9 cellular contexts compared by ENCODE assay signal in genomic region chr11:78050964-78051831, GRCh38. TPM values are rescaled to one million over a fixed set of nuclear protein-coding genes. Genes with fewer than 3 reads are reported as not detected.
DNase-seq lines count a peak whose midpoint lies in the region; ATAC-seq and TF ChIP-seq lines count a peak whose summit lies in the region.
"Had no signal": no experiment of that assay in that cellular context is flagged by ENCODE, and none has a peak within 500 bp of the region (broad histone marks: within the 10 kb centered on the region; RNA-seq: fewer than 3 reads in every experiment).

No MANE protein-coding gene starts in this region.

- no peaks in the 10 kb centered on the region for H3K9me3 ChIP-seq in subcutaneous abdominal adipose tissue (ENCODE audit: control insufficient read depth in 5 of 5, low read length in 5 of 5)
- no peaks in the 10 kb centered on the region for H3K9me3 ChIP-seq in psoas muscle

- no peak overlapping the region for H3K4me3 Mint-ChIP-seq in T-helper 1 cell treated with Interleukin-12 subunit alpha and Interleukin-12 subunit beta and Interleukin-4 antibody, amounts not matched to agents 30 μg/mL and 1 μg/mL, for 36 hours

- H3K27me3 Mint-ChIP-seq in T-helper 1 cell treated with Interleukin-12 subunit alpha and Interleukin-12 subunit beta and Interleukin-4 antibody, amounts not matched to agents 30 μg/mL and 1 μg/mL, for 36 hours (ENCODE audit: low read depth): no peaks in the 10 kb centered on the region

- H3K27me3 ChIP-seq in subcutaneous abdominal adipose tissue (ENCODE audit: control insufficient read depth in 5 of 5, insufficient read depth in 4 of 5, low read length in 5 of 5) (no peaks in the 10 kb centered on the region), psoas muscle (ENCODE audit: insufficient read depth in 3 of 3, low read length in 2 of 3) (no peaks in the 10 kb centered on the region)

- H3K27ac Mint-ChIP-seq in activated naive CD4-positive, alpha-beta T cell treated with anti-CD3 and anti-CD28 coated beads, Interleukin-2, amount 50 U/mL, for 72 hours: peak overlapping the region; percentile 41 to 87
- H3K27ac Mint-ChIP-seq in T-helper 1 cell treated with Interleukin-12 subunit alpha and Interleukin-12 subunit beta and Interleukin-4 antibody, amounts not matched to agents 30 μg/mL and 1 μg/mL, for 36 hours: peak overlapping the region; percentile 63

- intact Hi-C loops in psoas muscle (cut with DNase I): no loop called here

- no peak for DNase-seq in activated naive CD4-positive, alpha-beta T cell treated with anti-CD3 and anti-CD28 coated beads, Interleukin-2, amount 50 U/mL, for 72 hours (ENCODE audit: low spot score in 2 of 2)
- no peak for DNase-seq in activated naive CD4-positive, alpha-beta T cell treated with anti-CD3 and anti-CD28 coated beads, Interleukin-2, amount 50 U/mL, for 16 hours
- DNase-seq in fibroblast of villous mesenchyme (ENCODE audit: low read depth) (peak; percentile 56), psoas muscle (no peak)
- DNase-seq: AML-193 had no signal

- TF ChIP-seq CTCF in fibroblast of villous mesenchyme (IDR thresholded peaks at IDR 0.05; ENCODE audit: insufficient read depth, low read depth, low read length) (no peak), psoas muscle (IDR thresholded peaks at IDR 0.05) (no peak)

- peak overlapping the region; percentile 54 for H3K27ac ChIP-seq in subcutaneous abdominal adipose tissue (ENCODE audit: low read depth, low read length)
- no peak overlapping the region for H3K27ac ChIP-seq in psoas muscle

- no peaks in the 10 kb centered on the region for H3K9me3 Mint-ChIP-seq in activated naive CD4-positive, alpha-beta T cell treated with anti-CD3 and anti-CD28 coated beads, Interleukin-2, amount 50 U/mL, for 72 hours
- H3K9me3 Mint-ChIP-seq in T-helper 1 cell treated with Interleukin-12 subunit alpha and Interleukin-12 subunit beta and Interleukin-4 antibody, amounts not matched to agents 30 μg/mL and 1 μg/mL, for 36 hours: no peaks in the 10 kb centered on the region

- 81 to 83% (median 82%) methylated on average over 6 of the region's 6 CpGs for WGBS in psoas muscle, 3 donors

- TF ChIP-seq POLR2A in GM18505 (IDR thresholded peaks at IDR 0.05; ENCODE audit: borderline replicate concordance, extremely low read depth, insufficient read depth, insufficient read length): no peak

- H3K4me3 ChIP-seq in fibroblast of villous mesenchyme (ENCODE audit: low read depth, low read length) (no peak overlapping the region), subcutaneous abdominal adipose tissue (ENCODE audit: low read depth in 1 of 5, low read length in 5 of 5) (no peak overlapping the region), psoas muscle (no peak overlapping the region)

- no peaks in the 10 kb centered on the region for H3K36me3 Mint-ChIP-seq in activated naive CD4-positive, alpha-beta T cell treated with anti-CD3 and anti-CD28 coated beads, Interleukin-2, amount 50 U/mL, for 72 hours
- H3K36me3 Mint-ChIP-seq in T-helper 1 cell treated with Interleukin-12 subunit alpha and Interleukin-12 subunit beta and Interleukin-4 antibody, amounts not matched to agents 30 μg/mL and 1 μg/mL, for 36 hours (ENCODE audit: low read depth): peaks cover 3% of the 10 kb centered on the region

- peak overlapping the region in 1 of 5 donors; percentile 64 for H3K9ac ChIP-seq in subcutaneous abdominal adipose tissue (ENCODE audit: low read length in 5 of 5)

- ATAC-seq in activated naive CD4-positive, alpha-beta T cell treated with anti-CD3 and anti-CD28 coated beads, Interleukin-2, amount 50 U/mL, for 72 hours: no peak
- no peak for ATAC-seq in HG03520 (IDR thresholded peaks at IDR 0.05; ENCODE audit: unreplicated experiment)
- no peak for ATAC-seq in psoas muscle
- ATAC-seq in GM18505 (IDR thresholded peaks at IDR 0.05; ENCODE audit: unreplicated experiment): no peak

- peaks cover 14% of the 10 kb centered on the region for H3K4me1 Mint-ChIP-seq in T-helper 1 cell treated with Interleukin-12 subunit alpha and Interleukin-12 subunit beta and Interleukin-4 antibody, amounts not matched to agents 30 μg/mL and 1 μg/mL, for 36 hours (ENCODE audit: low read depth)

- H3K36me3 ChIP-seq in subcutaneous abdominal adipose tissue (ENCODE audit: control insufficient read depth in 5 of 5, insufficient read depth in 5 of 5, low read length in 5 of 5): no peaks in the 10 kb centered on the region
- no peaks in the 10 kb centered on the region for H3K36me3 ChIP-seq in psoas muscle (ENCODE audit: insufficient read depth in 1 of 2, low read depth in 1 of 2)

- H3K4me1 ChIP-seq in subcutaneous abdominal adipose tissue (ENCODE audit: control insufficient read depth in 5 of 5, insufficient read depth in 5 of 5, low read length in 5 of 5) (peaks cover 5 to 45% (median 26%) of the 10 kb centered on the region in 5 donors), psoas muscle (no peaks in the 10 kb centered on the region)

RNA-seq across cellular contexts. Expression of gene THRSP, which starts 12.5 kb away (rescaled TPM):
- total RNA-seq in activated naive CD4-positive, alpha-beta T cell treated with anti-CD3 and anti-CD28 coated beads, Interleukin-2, amount 50 U/mL, for 72 hours: not detected
- total RNA-seq in fibroblast of villous mesenchyme: not detected in 2 replicates
- total RNA-seq in psoas muscle: 1 to 10 TPM in 2 of 4 donors, under 1 TPM in 2; 0.24 to 5.6 (median 1.6) TPM
- 1 to 10 TPM in 2 of 3 donors, under 1 TPM in 1; 0.61 to 7.2 (median 2.2) TPM for polyA plus RNA-seq in psoas muscle

RNA-seq across cellular contexts. Expression of gene KCTD14, which starts 28.1 kb away (rescaled TPM):
- under 1 TPM; 0.19 to 0.23 TPM for total RNA-seq in activated naive CD4-positive, alpha-beta T cell treated with anti-CD3 and anti-CD28 coated beads, Interleukin-2, amount 50 U/mL, for 72 hours
- 0.97 and 4.3 TPM in 2 replicates for total RNA-seq in fibroblast of villous mesenchyme
- under 1 TPM in 2 of 4 donors, not detected in 2; 0.18 to 0.32 TPM for total RNA-seq in psoas muscle
- under 1 TPM; 0.12 to 0.27 (median 0.18) TPM for polyA plus RNA-seq in psoas muscle

RNA-seq across cellular contexts. Expression of gene NDUFC2, which starts 28.5 kb away (rescaled TPM):
- total RNA-seq in activated naive CD4-positive, alpha-beta T cell treated with anti-CD3 and anti-CD28 coated beads, Interleukin-2, amount 50 U/mL, for 72 hours: 100 to 1,000 TPM in 1 of 2 donors, 10 to 100 TPM in 1; 64.6 to 178 TPM
- total RNA-seq in fibroblast of villous mesenchyme (120 and 179 TPM in 2 replicates), psoas muscle (100 to 1,000 TPM; 223 to 309 (median 252) TPM)
- 100 to 1,000 TPM; 224 to 350 (median 264) TPM for polyA plus RNA-seq in psoas muscle

RNA-seq across cellular contexts. Expression of gene INTS4, which starts 56.7 kb away (rescaled TPM):
- 10 to 100 TPM; 48.6 to 72.7 TPM for total RNA-seq in activated naive CD4-positive, alpha-beta T cell treated with anti-CD3 and anti-CD28 coated beads, Interleukin-2, amount 50 U/mL, for 72 hours
- total RNA-seq in fibroblast of villous mesenchyme: 34.8 and 37.1 TPM in 2 replicates
- total RNA-seq in psoas muscle: 10 to 100 TPM; 12.1 to 18.6 (median 14.6) TPM
- 10 to 100 TPM; 10.1 to 15.1 (median 12.6) TPM for polyA plus RNA-seq in psoas muscle
